Comparison of ENCODE assay signal across 34 cellular contexts in the genomic region with DNA sequence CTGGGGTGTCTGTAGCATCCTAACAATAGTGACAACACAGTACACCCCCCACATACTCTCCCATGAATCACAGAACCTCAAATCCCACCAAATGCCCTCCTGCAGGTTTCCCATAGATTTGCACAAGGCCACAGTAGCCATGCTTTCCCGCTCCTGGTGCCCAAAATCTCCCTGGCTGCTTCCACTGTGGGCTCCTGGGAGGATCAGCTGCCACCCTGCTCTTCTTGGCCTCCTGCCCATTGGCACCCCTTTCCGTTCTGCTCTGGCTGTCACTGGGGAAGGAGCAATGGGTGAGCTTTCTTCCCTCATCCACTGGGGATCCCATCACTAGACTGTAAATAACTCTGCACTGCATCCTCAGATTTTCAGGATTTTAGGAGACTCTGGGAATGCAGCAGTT.
"Had no signal": no experiment of that assay in that cellular context is flagged by ENCODE, and none has a peak within 500 bp of the region (broad histone marks: within the 10 kb centered on the region; RNA-seq: fewer than 3 reads in every experiment).

No MANE protein-coding gene starts in this region.

- DNase-seq: activated effector memory CD4-positive, alpha-beta T cell treated with anti-CD3 and anti-CD28 coated beads, Interleukin-2, amount 50 U/mL, for 16 hours; activated effector memory CD4-positive, alpha-beta T cell treated with Interleukin-2 at 50 U/mL for 16 hours; activated gamma-delta T cell; activated gamma-delta T cell treated with Interleukin-2 at 50 U/mL for 16 hours; activated naive CD4-positive, alpha-beta T cell; activated naive CD4-positive, alpha-beta T cell treated with anti-CD3 and anti-CD28 coated beads for 36 hours; activated naive CD4-positive, alpha-beta T cell treated with anti-CD3 and anti-CD28 coated beads, Interleukin-2, amount 10 ng/mL, durations not matched to agents 7 days and 5 days; activated naive CD4-positive, alpha-beta T cell treated with anti-CD3 and anti-CD28 coated beads, Interleukin-2, amount 50 U/mL, for 16 hours; activated naive CD4-positive, alpha-beta T cell treated with Interleukin-2 at 50 U/mL for 16 hours; activated naive CD8-positive, alpha-beta T cell treated with anti-CD3 and anti-CD28 coated beads for 36 hours; activated naive CD8-positive, alpha-beta T cell treated with anti-CD3 and anti-CD28 coated beads, Interleukin-2, amount 10 ng/mL, durations not matched to agents 7 days and 5 days; activated naive CD8-positive, alpha-beta T cell treated with anti-CD3 and anti-CD28 coated beads, Interleukin-2, amount 50 U/mL, for 24 hours; activated T-cell treated with anti-CD3 and anti-CD28 coated beads, Interleukin-2, amount 50 U/mL, for 1 hour; activated T-cell treated with anti-CD3 and anti-CD28 coated beads, Interleukin-2, amount 50 U/mL, for 24 hours; activated T-cell treated with anti-CD3 and anti-CD28 coated beads, Interleukin-2, amount 50 U/mL, for 4 hours; activated T-cell treated with anti-CD3 and anti-CD28 coated beads, Interleukin-2, amount 50 U/mL, for 48 hours; activated T-cell treated with anti-CD3 and anti-CD28 coated beads, Interleukin-2, amount 50 U/mL, for 72 hours; amniotic stem cell; aorta; body of pancreas; brain microvascular endothelial cell; caudate nucleus; central memory CD4-positive, alpha-beta T cell; cerebellar nuclear complex had no signal

- H3K36me3 ChIP-seq: ascending aorta, brain microvascular endothelial cell, breast epithelium, cardiac muscle cell had no signal

- H3K27ac ChIP-seq: ascending aorta, body of pancreas, brain microvascular endothelial cell, breast epithelium, cardiac muscle cell had no signal

- H3K4me3 ChIP-seq: ascending aorta, body of pancreas, breast epithelium, cardiac muscle cell had no signal

- H3K36me3 Mint-ChIP-seq: activated naive CD4-positive, alpha-beta T cell treated with anti-CD3 and anti-CD28 coated beads, Interleukin-2, amount 10 ng/mL, durations not matched to agents 7 days and 5 days; activated naive CD4-positive, alpha-beta T cell treated with anti-CD3 and anti-CD28 coated beads, Interleukin-2, amount 50 U/mL, for 24 hours; activated naive CD4-positive, alpha-beta T cell treated with anti-CD3 and anti-CD28 coated beads, Interleukin-2, amount 50 U/mL, for 72 hours; activated naive CD8-positive, alpha-beta T cell; activated naive CD8-positive, alpha-beta T cell treated with anti-CD3 and anti-CD28 coated beads for 36 hours; activated naive CD8-positive, alpha-beta T cell treated with anti-CD3 and anti-CD28 coated beads, Interleukin-2, amount 10 ng/mL, durations not matched to agents 7 days and 5 days; brain had no signal

- H3K9me3 ChIP-seq: ascending aorta, body of pancreas, breast epithelium had no signal

- H3K4me1 ChIP-seq: ascending aorta, body of pancreas, breast epithelium had no signal

- H3K27ac Mint-ChIP-seq: activated naive CD4-positive, alpha-beta T cell treated with anti-CD3 and anti-CD28 coated beads for 36 hours; activated naive CD4-positive, alpha-beta T cell treated with anti-CD3 and anti-CD28 coated beads, Interleukin-2, amount 10 ng/mL, durations not matched to agents 7 days and 5 days; activated naive CD4-positive, alpha-beta T cell treated with anti-CD3 and anti-CD28 coated beads, Interleukin-2, amount 50 U/mL, for 24 hours; activated naive CD4-positive, alpha-beta T cell treated with anti-CD3 and anti-CD28 coated beads, Interleukin-2, amount 50 U/mL, for 72 hours; activated naive CD8-positive, alpha-beta T cell; activated naive CD8-positive, alpha-beta T cell treated with anti-CD3 and anti-CD28 coated beads for 36 hours; activated naive CD8-positive, alpha-beta T cell treated with anti-CD3 and anti-CD28 coated beads, Interleukin-2, amount 10 ng/mL, durations not matched to agents 7 days and 5 days; activated naive CD8-positive, alpha-beta T cell treated with anti-CD3 and anti-CD28 coated beads, Interleukin-2, amount 50 U/mL, for 24 hours; activated T-cell treated with anti-CD3 and anti-CD28 coated beads, Interleukin-2, amount 50 U/mL, for 24 hours; activated T-cell treated with anti-CD3 and anti-CD28 coated beads, Interleukin-2, amount 50 U/mL, for 72 hours; activated T-helper 17 cell treated with anti-CD3 and anti-CD28 coated beads, Interleukin-2, amount 50 U/mL, for 72 hours; activated T-helper 2 cell treated with anti-CD3 and anti-CD28 coated beads, Interferon-gamma antibody, Interleukin-2, Interleukin-4, amounts not matched to agents 10 μg/mL and 5 μg/mL and 100 μg/mL, durations not matched to agents 14 hours and 24 hours and 36 hours had no signal

- H3K27me3 Mint-ChIP-seq: activated naive CD4-positive, alpha-beta T cell treated with anti-CD3 and anti-CD28 coated beads, Interleukin-2, amount 10 ng/mL, durations not matched to agents 7 days and 5 days; central memory CD8-positive, alpha-beta T cell had no signal

- H3K4me1 Mint-ChIP-seq: activated naive CD4-positive, alpha-beta T cell treated with anti-CD3 and anti-CD28 coated beads, Interleukin-2, amount 10 ng/mL, durations not matched to agents 7 days and 5 days; activated naive CD4-positive, alpha-beta T cell treated with anti-CD3 and anti-CD28 coated beads, Interleukin-2, amount 50 U/mL, for 24 hours; activated naive CD8-positive, alpha-beta T cell treated with anti-CD3 and anti-CD28 coated beads for 36 hours; activated naive CD8-positive, alpha-beta T cell treated with anti-CD3 and anti-CD28 coated beads, Interleukin-2, amount 10 ng/mL, durations not matched to agents 7 days and 5 days; activated naive CD8-positive, alpha-beta T cell treated with anti-CD3 and anti-CD28 coated beads, Interleukin-2, amount 50 U/mL, for 24 hours; activated T-helper 17 cell treated with anti-CD3 and anti-CD28 coated beads, Interleukin-2, amount 50 U/mL, for 72 hours; brain; central memory CD8-positive, alpha-beta T cell had no signal

- H3K9me3 Mint-ChIP-seq: activated naive CD4-positive, alpha-beta T cell treated with anti-CD3 and anti-CD28 coated beads for 36 hours; activated naive CD4-positive, alpha-beta T cell treated with anti-CD3 and anti-CD28 coated beads, Interleukin-2, amount 10 ng/mL, durations not matched to agents 7 days and 5 days; activated naive CD4-positive, alpha-beta T cell treated with anti-CD3 and anti-CD28 coated beads, Interleukin-2, amount 50 U/mL, for 24 hours; activated naive CD4-positive, alpha-beta T cell treated with anti-CD3 and anti-CD28 coated beads, Interleukin-2, amount 50 U/mL, for 72 hours; activated naive CD8-positive, alpha-beta T cell treated with anti-CD3 and anti-CD28 coated beads for 36 hours; activated naive CD8-positive, alpha-beta T cell treated with anti-CD3 and anti-CD28 coated beads, Interleukin-2, amount 10 ng/mL, durations not matched to agents 7 days and 5 days; activated naive CD8-positive, alpha-beta T cell treated with anti-CD3 and anti-CD28 coated beads, Interleukin-2, amount 50 U/mL, for 24 hours; activated T-cell treated with anti-CD3 and anti-CD28 coated beads, Interleukin-2, amount 50 U/mL, for 24 hours; activated T-cell treated with anti-CD3 and anti-CD28 coated beads, Interleukin-2, amount 50 U/mL, for 4 hours; activated T-helper 17 cell treated with anti-CD3 and anti-CD28 coated beads, Interleukin-2, amount 50 U/mL, for 72 hours; activated T-helper 2 cell treated with anti-CD3 and anti-CD28 coated beads, Interferon-gamma antibody, Interleukin-2, Interleukin-4, amounts not matched to agents 10 μg/mL and 5 μg/mL and 100 μg/mL, durations not matched to agents 14 hours and 24 hours and 36 hours; brain; central memory CD8-positive, alpha-beta T cell had no signal

- H3K27me3 ChIP-seq: ascending aorta, body of pancreas, brain microvascular endothelial cell, breast epithelium, cardiac muscle cell had no signal

- H3K4me3 Mint-ChIP-seq: activated naive CD4-positive, alpha-beta T cell treated with anti-CD3 and anti-CD28 coated beads for 36 hours; activated naive CD4-positive, alpha-beta T cell treated with anti-CD3 and anti-CD28 coated beads, Interleukin-2, amount 10 ng/mL, durations not matched to agents 7 days and 5 days; activated naive CD4-positive, alpha-beta T cell treated with anti-CD3 and anti-CD28 coated beads, Interleukin-2, amount 50 U/mL, for 24 hours; activated naive CD8-positive, alpha-beta T cell; activated naive CD8-positive, alpha-beta T cell treated with anti-CD3 and anti-CD28 coated beads for 36 hours; activated naive CD8-positive, alpha-beta T cell treated with anti-CD3 and anti-CD28 coated beads, Interleukin-2, amount 10 ng/mL, durations not matched to agents 7 days and 5 days; activated naive CD8-positive, alpha-beta T cell treated with anti-CD3 and anti-CD28 coated beads, Interleukin-2, amount 50 U/mL, for 24 hours; activated T-cell treated with anti-CD3 and anti-CD28 coated beads, Interleukin-2, amount 50 U/mL, for 24 hours; activated T-cell treated with anti-CD3 and anti-CD28 coated beads, Interleukin-2, amount 50 U/mL, for 4 hours; activated T-cell treated with anti-CD3 and anti-CD28 coated beads, Interleukin-2, amount 50 U/mL, for 72 hours; activated T-helper 17 cell treated with anti-CD3 and anti-CD28 coated beads, Interleukin-2, amount 50 U/mL, for 72 hours; brain; central memory CD8-positive, alpha-beta T cell had no signal
